In the genomic region with DNA sequence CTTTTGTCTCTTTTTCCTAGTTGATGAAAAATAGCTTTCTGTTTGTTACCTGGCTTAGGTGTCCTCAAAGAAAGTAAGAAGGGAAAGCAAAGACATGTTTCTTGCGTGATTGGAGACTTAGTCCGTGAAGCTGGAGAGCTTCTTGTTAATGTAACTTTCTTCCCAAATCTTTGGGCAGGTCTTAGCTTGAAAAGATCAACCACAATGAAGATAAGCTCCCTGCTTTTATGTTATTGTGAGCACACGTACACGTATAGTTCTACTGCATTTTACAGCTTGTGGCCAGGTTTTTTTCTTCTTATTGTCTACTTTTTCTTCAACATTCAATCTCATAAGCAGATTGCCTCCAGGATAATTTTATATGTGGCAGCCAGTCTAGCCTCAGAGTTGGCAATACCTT, we compare ENCODE assay signal across 18 cellular contexts.
DNase-seq lines count a peak whose midpoint lies in the region; ATAC-seq and TF ChIP-seq lines count a peak whose summit lies in the region.
"Had no signal": no experiment of that assay in that cellular context is flagged by ENCODE, and none has a peak within 500 bp of the region (broad histone marks: within the 10 kb centered on the region; RNA-seq: fewer than 3 reads in every experiment).

No MANE protein-coding gene starts in this region.

- no TSS peak for BruUV-seq in mammary epithelial cell (replicated peaks; lab: Mats Ljungman, UMichigan)

- H2AFZ ChIP-seq in mammary epithelial cell (ENCODE audit: low read depth, low read length) = peak overlapping the region; percentile 6
- H2AFZ ChIP-seq: GM23248 had no signal

- H4K20me1 ChIP-seq in mammary epithelial cell (ENCODE audit: insufficient read depth, low read length) = no peaks in the 10 kb centered on the region

- H3K27me3 ChIP-seq in mammary epithelial cell (ENCODE audit: insufficient read depth, low read length) (no peaks in the 10 kb centered on the region), breast epithelium (no peaks in the 10 kb centered on the region), foreskin keratinocyte (no peaks in the 10 kb centered on the region)
- H3K27me3 ChIP-seq: BLaER1 had no signal

- peak overlapping the region; percentile 4 to 25 (median 24) for H3K4me3 ChIP-seq in mammary epithelial cell (replicated peaks in 1 of 3; ENCODE audit: insufficient read depth in 1 of 3, low read depth in 2 of 3, low read length in 3 of 3)
- H3K4me3 ChIP-seq in breast epithelium = no peak overlapping the region
- H3K4me3 ChIP-seq: BLaER1, GM23248 had no signal

- DNase-seq in mammary epithelial cell (peak; percentile 70), breast epithelium (ENCODE audit: low spot score in 2 of 2) (no peak), epithelial cell of prostate (ENCODE audit: low read depth, low spot score) (peak; percentile 40), foreskin keratinocyte (peak; percentile 57 to 72), iPS-NIHi11 (ENCODE audit: low spot score) (no peak), HuH-7 (ENCODE audit: low spot score) (no peak)
- DNase-seq: Caco-2; CD4-positive, CD25-positive, alpha-beta regulatory T cell; CD8-positive, alpha-beta T cell; DMS153; DND-41; GM23248; H7; HCEC 1CT had no signal

- H3K4me1 ChIP-seq in mammary epithelial cell (ENCODE audit: insufficient read depth, low read length) (peaks cover 10% of the 10 kb centered on the region), breast epithelium (no peaks in the 10 kb centered on the region), foreskin keratinocyte (peaks cover 10% of the 10 kb centered on the region)
- H3K4me1 ChIP-seq: BLaER1, Caco-2 had no signal

- 0% methylated on average over 4 of the region's 4 CpGs for WGBS in mammary epithelial cell (ENCODE audit: low coverage, missing lambda C conversion rate)

- ATAC-seq in foreskin keratinocyte (peak; percentile 23), GM21619 (IDR thresholded peaks at IDR 0.05; ENCODE audit: unreplicated experiment) (no peak)
- ATAC-seq: CD8-positive, alpha-beta T cell had no signal

- H3K9ac ChIP-seq in mammary epithelial cell (ENCODE audit: insufficient read depth, low read length) = no peak overlapping the region
- H3K9ac ChIP-seq: BLaER1, GM23248 had no signal

- intact Hi-C loops in mammary epithelial cell (cut with micrococcal nuclease) = loop anchor here (10.0 kb wide), 1 partner anchor 154 kb away; no protein-coding TSS in a partner anchor
- intact Hi-C loops in breast epithelium (cut with DNase I; ENCODE audit: low total_unique reads) = no loop called here

- CTCF ChIA-PET in mammary epithelial cell (lab: Charles Lee; ENCODE audit: low non-redundant PET) = no interaction called here

- TF ChIP-seq POLR2A in breast epithelium (IDR thresholded peaks at IDR 0.05) = no peak

- no peaks in the 10 kb centered on the region for H3K9me3 ChIP-seq in mammary epithelial cell (replicated peaks; ENCODE audit: insufficient read depth, low read length)
- H3K9me3 ChIP-seq in breast epithelium = no peaks in the 10 kb centered on the region
- H3K9me3 ChIP-seq: Caco-2 had no signal

- peaks cover 28% of the 10 kb centered on the region for H3K79me2 ChIP-seq in mammary epithelial cell (ENCODE audit: insufficient read depth, low read length)

- dilution Hi-C loops in mammary epithelial cell (cut with HindIII; ENCODE audit: low sequenced_read_pairs) = no loop called here

- H3K27ac ChIP-seq in mammary epithelial cell (ENCODE audit: insufficient read depth, low read depth, low read length) = no peak overlapping the region
- no peak overlapping the region for H3K27ac ChIP-seq in breast epithelium
- no peak overlapping the region for H3K27ac ChIP-seq in epithelial cell of prostate
- no peak overlapping the region for H3K27ac ChIP-seq in foreskin keratinocyte
- H3K27ac ChIP-seq: 22Rv1, BLaER1, C4-2B, GM23248 had no signal

- TF ChIP-seq CTCF in mammary epithelial cell (conservative IDR thresholded peaks at IDR 0.05 in 1 of 2, IDR thresholded peaks at IDR 0.05 in 1 of 2; ENCODE audit: extremely low read depth in 1 of 2, insufficient read depth in 1 of 2, low read depth in 1 of 2, low read length in 2 of 2) = no peak
- TF ChIP-seq CTCF in breast epithelium (IDR thresholded peaks at IDR 0.05) = no peak
- TF ChIP-seq CTCF in foreskin keratinocyte (conservative IDR thresholded peaks at IDR 0.05) = no peak

- peak overlapping the region; percentile 61 for H3K4me2 ChIP-seq in mammary epithelial cell (ENCODE audit: insufficient read depth, low read depth, low read length)
- H3K4me2 ChIP-seq: BLaER1 had no signal

- no peaks in the 10 kb centered on the region for H3K36me3 ChIP-seq in mammary epithelial cell (ENCODE audit: insufficient read depth, low read length)
- no peaks in the 10 kb centered on the region for H3K36me3 ChIP-seq in breast epithelium
- H3K36me3 ChIP-seq: BLaER1 had no signal

- in situ Hi-C loops in mammary epithelial cell (cut with MboI; ENCODE audit: low sequenced_read_pairs in 2 of 2) = no loop called here

Comparison
In these comparisons a context has a peak if more than half of its experiments do, and no peak if none do; other contexts are left out.
1. DNase-seq: peak in mammary epithelial cell (single experiment), epithelial cell of prostate (single experiment) and foreskin keratinocyte (2 of 2); none in breast epithelium (0 of 2), iPS-NIHi11 (single experiment) and HuH-7 (single experiment).
2. H3K4me3 ChIP-seq: peak in mammary epithelial cell (3 of 3); none in breast epithelium (0 of 3).